Comparison of ENCODE assay signal across 8 cellular contexts in genomic region chr1:179877586-179878265, GRCh38. TPM values are rescaled to one million over a fixed set of nuclear protein-coding genes. Genes with fewer than 3 reads are reported as not detected.
A peak's percentile ranks its signal among the peaks of the same experiment; 100 is the strongest.
DNase-seq lines count a peak whose midpoint lies in the region; ATAC-seq, FAIRE-seq and TF ChIP-seq lines count a peak whose summit lies in the region.

TOR1AIP2 (minus strand) TSS chr1:179877803; CDS start chr1:179852665, 25,138 bp downstream.

- ATAC-seq in A549, result peak; percentile 79
- ATAC-seq in GM18858 (IDR thresholded peaks at IDR 0.05; ENCODE audit: unreplicated experiment), result peak; percentile 67
- peak; percentile 68 for ATAC-seq in HG03095 (IDR thresholded peaks at IDR 0.05; ENCODE audit: unreplicated experiment)

- TF ChIP-seq POLR2A in A549 (IDR thresholded peaks at IDR 0.05; ENCODE audit: low read length) (peak; percentile 91), breast epithelium (IDR thresholded peaks at IDR 0.05) (peak; percentile 96)

- peak within 1 kb of the TSS; percentile 91 for H3K9ac ChIP-seq in iPS-20b (ENCODE audit: low read depth, low read length)
- H3K9ac ChIP-seq in smooth muscle cell (ENCODE audit: low read depth), result peak within 1 kb of the TSS; percentile 84

- 2% methylated on average over 31 of the region's 31 CpGs for WGBS in A549 (ENCODE audit: missing lambda C conversion rate)
- WGBS in smooth muscle cell (ENCODE audit: low lambda C conversion rate), result 2% methylated on average over 31 of the region's 31 CpGs

- no peak for TF ChIP-seq EP300 in A549 (IDR thresholded peaks at IDR 0.05)

- DNase-seq in A549 (ENCODE audit: low read depth in 1 of 2, low spot score in 1 of 2) (peak; percentile 81 to 86), NCI-H2171 treated with DMSO at 0.1 percent for 48 hours (lab: John Stamatoyannopoulos, UW) (peak; percentile 86), breast epithelium (ENCODE audit: low spot score in 2 of 2) (peak; percentile 86 to 89), smooth muscle cell (lab: John Stamatoyannopoulos, UW; ENCODE audit: unreplicated experiment) (peak; percentile 35)

- peaks cover 53% of the 10 kb centered on the region for H3K4me1 ChIP-seq in A549
- peaks cover 0 to 9% of the 10 kb centered on the region in 2 donors for H3K4me1 ChIP-seq in breast epithelium
- H3K4me1 ChIP-seq in iPS-20b (ENCODE audit: insufficient read depth, low read length), result peaks cover 6% of the 10 kb centered on the region; the same call in 1 of the 2 replicates
- peaks cover 18% of the 10 kb centered on the region for H3K4me1 ChIP-seq in smooth muscle cell (ENCODE audit: low read depth)

- no peak for TF ChIP-seq RAD21 in A549 (conservative IDR thresholded peaks at IDR 0.05 in 1 of 2, IDR thresholded peaks at IDR 0.05 in 1 of 2)

- peak within 1 kb of the TSS; percentile 78 for H2AFZ ChIP-seq in smooth muscle cell (ENCODE audit: low read depth)

- intact Hi-C loops in breast epithelium (cut with DNase I; ENCODE audit: low total_unique reads), result no loop called here

- H3K9me3 ChIP-seq in A549, result no peaks in the 10 kb centered on the region
- no peaks in the 10 kb centered on the region for H3K9me3 ChIP-seq in breast epithelium
- no peaks in the 10 kb centered on the region for H3K9me3 ChIP-seq in iPS-20b (ENCODE audit: insufficient read depth, low read depth, low read length)
- no peaks in the 10 kb centered on the region for H3K9me3 ChIP-seq in smooth muscle cell (replicated peaks; ENCODE audit: low read depth)

- POLR2A ChIA-PET in A549 (lab: Yijun Ruan, JAX), result interaction anchor here (0.7 kb wide), 1 partner anchor 170 kb away, joined by 4 read pairs; no protein-coding TSS in a partner anchor

- H3K36me3 ChIP-seq in breast epithelium (no peaks in the 10 kb centered on the region), iPS-20b (ENCODE audit: insufficient read depth, low read depth, low read length) (peaks cover 26% of the 10 kb centered on the region), smooth muscle cell (ENCODE audit: low read depth) (no peaks in the 10 kb centered on the region)

- TF ChIP-seq CTCF in A549 (IDR thresholded peaks at IDR 0.05), result no peak
- no peak for TF ChIP-seq CTCF in VCaP (conservative IDR thresholded peaks at IDR 0.05)
- peak in 2 of 3 donors; percentile 10 to 19 for TF ChIP-seq CTCF in breast epithelium (IDR thresholded peaks at IDR 0.05)
- no peak for TF ChIP-seq CTCF in smooth muscle cell (IDR thresholded peaks at IDR 0.05; ENCODE audit: borderline replicate concordance, insufficient read depth, poor library complexity, severe bottlenecking)

- CTCF ChIA-PET in A549 (lab: Yijun Ruan, JAX), result interaction anchor here (2.3 to 2.9 kb wide), 2 partner anchors 10 to 301 kb away, joined by 8 to 14 read pairs; no protein-coding TSS in a partner anchor

- H3K4me3 ChIP-seq in A549 (peak within 1 kb of the TSS; percentile 76), breast epithelium (peak within 1 kb of the TSS; percentile 65 to 78 (median 75)), iPS-20b (ENCODE audit: low read length) (peak within 1 kb of the TSS; percentile 96), smooth muscle cell (peak within 1 kb of the TSS; percentile 83)

- FAIRE-seq in A549 (lab: Jason Lieb, UNC), result no peak

- H3K79me2 ChIP-seq in smooth muscle cell (ENCODE audit: low read depth), result peaks cover 49% of the 10 kb centered on the region

- peaks cover 45% of the 10 kb centered on the region for H4K20me1 ChIP-seq in smooth muscle cell (ENCODE audit: low read depth)

- no peaks in the 10 kb centered on the region for H3K27me3 ChIP-seq in breast epithelium
- H3K27me3 ChIP-seq in iPS-20b (ENCODE audit: insufficient read depth, low read length), result no peaks in the 10 kb centered on the region
- H3K27me3 ChIP-seq in smooth muscle cell (ENCODE audit: low read depth), result no peaks in the 10 kb centered on the region

- H3K27ac ChIP-seq in A549, result peak within 1 kb of the TSS; percentile 72 to 84
- H3K27ac ChIP-seq in VCaP, result peak within 1 kb of the TSS; percentile 66; the same call in 1 of the 2 replicates
- H3K27ac ChIP-seq in breast epithelium, result peak within 1 kb of the TSS; percentile 61 to 77
- H3K27ac ChIP-seq in iPS-20b (ENCODE audit: low read length), result no peak within 1 kb of the TSS
- H3K27ac ChIP-seq in smooth muscle cell (ENCODE audit: low read depth), result peak within 1 kb of the TSS; percentile 58

- H3K4me2 ChIP-seq in A549 (peak within 1 kb of the TSS; percentile 82), smooth muscle cell (peak within 1 kb of the TSS; percentile 91)

- peaks cover 9% of the 10 kb centered on the region for H3F3A ChIP-seq in smooth muscle cell (ENCODE audit: low read depth)

TF ChIP-seq in A549, 52 proteins besides CTCF, POLR2A, EP300 and RAD21:
- TF ChIP-seq MAFK (IDR thresholded peaks at IDR 0.05; ENCODE audit: partially characterized antibody) (no peak), KDM5A (IDR thresholded peaks at IDR 0.05) (no peak), ZNF302 (CRISPR knock-in tag; IDR thresholded peaks at IDR 0.05) (no peak), PHF8 (IDR thresholded peaks at IDR 0.05; ENCODE audit: borderline replicate concordance, low read depth) (peak; percentile 98), JUN (IDR thresholded peaks at IDR 0.05) (peak; percentile 75 to 86), RARB (CRISPR knock-in tag; IDR thresholded peaks at IDR 0.05) (no peak), HOXA7 (CRISPR knock-in tag; IDR thresholded peaks at IDR 0.05) (no peak), CEBPB (IDR thresholded peaks at IDR 0.05) (no peak), NFE2L2 (conservative IDR thresholded peaks at IDR 0.05; ENCODE audit: low read length) (no peak), SMC3 (IDR thresholded peaks at IDR 0.05) (no peak), TP53 (CRISPR knock-in tag; IDR thresholded peaks at IDR 0.05) (no peak), CHD2 (IDR thresholded peaks at IDR 0.05; ENCODE audit: low read length, partially characterized antibody) (no peak), HOXB13 (CRISPR knock-in tag; IDR thresholded peaks at IDR 0.05; ENCODE audit: low read depth) (no peak), FOSL2 (IDR thresholded peaks at IDR 0.05) (no peak), FOSL2 (CRISPR knock-in tag; IDR thresholded peaks at IDR 0.05) (no peak), NR3C1 (IDR thresholded peaks at IDR 0.05) (no peak), MYC (IDR thresholded peaks at IDR 0.05; ENCODE audit: borderline replicate concordance, low read length) (0 out of 2 replicates have a peak, but pooled peaks have one; percentile 41), CBX2 (IDR thresholded peaks at IDR 0.05; ENCODE audit: borderline replicate concordance, low read depth) (no peak), ZC3H11A (IDR thresholded peaks at IDR 0.05) (no peak), FOSB (CRISPR knock-in tag; IDR thresholded peaks at IDR 0.05) (no peak), HMGXB4 (CRISPR knock-in tag; IDR thresholded peaks at IDR 0.05; ENCODE audit: borderline replicate concordance) (no peak)
- TF ChIP-seq, protein P1, sequence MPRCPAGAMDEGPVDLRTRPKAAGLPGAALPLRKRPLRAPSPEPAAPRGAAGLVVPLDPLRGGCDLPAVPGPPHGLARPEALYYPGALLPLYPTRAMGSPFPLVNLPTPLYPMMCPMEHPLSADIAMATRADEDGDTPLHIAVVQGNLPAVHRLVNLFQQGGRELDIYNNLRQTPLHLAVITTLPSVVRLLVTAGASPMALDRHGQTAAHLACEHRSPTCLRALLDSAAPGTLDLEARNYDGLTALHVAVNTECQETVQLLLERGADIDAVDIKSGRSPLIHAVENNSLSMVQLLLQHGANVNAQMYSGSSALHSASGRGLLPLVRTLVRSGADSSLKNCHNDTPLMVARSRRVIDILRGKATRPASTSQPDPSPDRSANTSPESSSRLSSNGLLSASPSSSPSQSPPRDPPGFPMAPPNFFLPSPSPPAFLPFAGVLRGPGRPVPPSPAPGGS (IDR thresholded peaks at IDR 0.05), result peak; percentile 84
- TF ChIP-seq, protein P2, sequence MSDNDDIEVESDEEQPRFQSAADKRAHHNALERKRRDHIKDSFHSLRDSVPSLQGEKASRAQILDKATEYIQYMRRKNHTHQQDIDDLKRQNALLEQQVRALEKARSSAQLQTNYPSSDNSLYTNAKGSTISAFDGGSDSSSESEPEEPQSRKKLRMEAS (IDR thresholded peaks at IDR 0.05), result peak; percentile 73

RNA-seq across cellular contexts. Expression of gene TOR1AIP2, which starts in this region (rescaled TPM):
- polyA plus RNA-seq in A549 (2011; rRNA removed) (35.0 and 38.3 TPM in 2 replicates), A549 (2017; fragmentation: RNase III; extraction: RNeasy Plus Mini Kit Qiagen cat#74134 plus additional on column Dnase treatment) (15.3 to 17.1 TPM (median 16.2 TPM) in 3 replicates), smooth muscle cell (14.2 and 21.3 TPM in 2 replicates)
- polyA plus RNA-seq in A549 (2012; cell fraction: cytosol; rRNA removed), result 6.4 and 7.6 TPM in 2 replicates
- polyA plus RNA-seq in A549 (2012; cell fraction: nucleus; rRNA removed), result 3.4 and 6.4 TPM in 2 replicates
- polyA minus RNA-seq in A549 (2011; rRNA and poly(A)+ RNA removed), result 79.7 and 93.7 TPM in 2 replicates
- total RNA-seq in breast epithelium (10 to 100 TPM; 64.6 to 80.6 (median 65.1) TPM), smooth muscle cell (105 and 116 TPM in 2 replicates)

Comparison
In these comparisons a context has a peak if more than half of its experiments do, and no peak if none do; other contexts are left out.
1. DNase-seq: peak in every context shown above with its lines; median percentile 88 in breast epithelium; 86 in NCI-H2171 treated with DMSO at 0.1 percent for 48 hours; 84 in A549; 35 in smooth muscle cell.
2. CTCF ChIP-seq: peak in breast epithelium (2 of 3); none in A549 (single experiment), VCaP (single experiment) and smooth muscle cell (single experiment).
3. Peak in every context shown above with its lines, with median percentiles within 50 percentile points of each other: ATAC-seq and H3K4me3 ChIP-seq.